22 cellular contexts compared by ENCODE assay signal in the genomic region with DNA sequence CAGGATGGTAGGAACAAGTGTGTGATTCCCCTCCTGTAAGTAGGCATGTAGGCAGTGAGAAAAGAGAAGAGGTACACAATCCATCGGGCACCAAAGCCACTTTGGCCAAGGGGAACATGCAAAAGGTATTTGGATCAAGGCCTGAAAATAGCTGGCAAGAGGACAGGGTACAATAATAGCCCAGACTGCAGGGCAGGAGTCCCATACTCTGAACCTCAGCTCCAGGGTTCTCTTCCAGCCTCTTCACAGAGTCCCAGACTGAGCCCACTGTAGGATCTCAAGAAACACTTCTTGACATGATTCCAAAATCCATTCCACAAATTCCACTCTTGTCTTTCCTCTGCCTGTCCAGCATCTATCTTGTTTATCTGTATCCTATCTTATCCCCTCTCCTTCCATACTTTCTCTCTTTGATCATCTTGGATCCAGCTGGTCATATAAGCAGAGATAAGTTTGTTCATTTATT. TPM values are rescaled to one million over a fixed set of nuclear protein-coding genes. Genes with fewer than 3 reads are reported as not detected.
DNase-seq lines count a peak whose midpoint lies in the region; ATAC-seq and TF ChIP-seq lines count a peak whose summit lies in the region.
"Had no signal": no experiment of that assay in that cellular context is flagged by ENCODE, and none has a peak within 500 bp of the region (broad histone marks: within the 10 kb centered on the region; RNA-seq: fewer than 3 reads in every experiment).

No MANE protein-coding gene starts in this region.

- ATAC-seq in Right ventricle myocardium inferior (peak; percentile 85), left lung (peak; percentile 62), HG03442 (IDR thresholded peaks at IDR 0.05; ENCODE audit: unreplicated experiment) (no peak)
- ATAC-seq: activated CD4-positive, CD25-positive, alpha-beta regulatory T cell treated with anti-CD3 and anti-CD28 coated beads, Interleukin-2, amount 50 U/mL, for 24 hours; GM12878; stimulated activated naive CD8-positive, alpha-beta T cell treated with anti-CD3 and anti-CD28 coated beads, Interleukin-15, Interleukin-2, amounts not matched to agents 100 U/mL and 50 U/mL, for 24 hours had no signal

- intact Hi-C loops in Right ventricle myocardium inferior (cut with DNase I) (no loop called here), cardiac septum (cut with DNase I) (no loop called here), left lung (cut with DNase I) (no loop called here), transverse colon (cut with DNase I; ENCODE audit: low total_unique reads) (no loop called here)

- H3K4me1 ChIP-seq in left lung (peaks cover 6 to 38% of the 10 kb centered on the region in 2 donors), transverse colon (peaks cover 11 to 61% (median 34%) of the 10 kb centered on the region in 4 donors)

- no peak for TF ChIP-seq POLR2A in transverse colon (IDR thresholded peaks at IDR 0.05)

- 25 to 43% methylated on average over 1 of the region's 1 CpG for WGBS in transverse colon (ENCODE audit: low coverage in 1 of 2), 2 donors

- TF ChIP-seq CTCF in left lung (IDR thresholded peaks at IDR 0.05) (no peak), transverse colon (IDR thresholded peaks at IDR 0.05) (no peak)

- H3K36me3 ChIP-seq in left lung: no peaks in the 10 kb centered on the region
- peaks cover 0 to 11% (median 0%) of the 10 kb centered on the region in 4 donors for H3K36me3 ChIP-seq in transverse colon
- H3K36me3 ChIP-seq: tibial artery had no signal

- DNase-seq in Right ventricle myocardium inferior (ENCODE audit: missing footprints) (no peak), cardiac septum (ENCODE audit: low spot score) (no peak), cerebellar cortex (ENCODE audit: low spot score) (peak; percentile 76), left lung (no peak), transverse colon (no peak), NCI-H510A treated with DMSO at 0.1 percent for 48 hours (lab: John Stamatoyannopoulos, UW) (no peak)
- no peak for DNase-seq in stimulated activated CD4-positive, alpha-beta T cell treated with anti-CD3 and anti-CD28 coated beads, Interleukin-1b, Interleukin-23, amount 100 ng/mL, for 48 hours
- DNase-seq: 8988T; activated CD4-positive, alpha-beta memory T cell treated with anti-CD3 and anti-CD28 coated beads for 36 hours; DND-41; kidney; mesendoderm; NCI-H1694 treated with DMSO at 0.1 percent for 48 hours; NCI-H2171; NCI-H69; Peyer's patch; posterior cingulate gyrus; stimulated activated naive CD8-positive, alpha-beta T cell treated with anti-CD3 and anti-CD28 coated beads, Interleukin-15, Interleukin-2, amounts not matched to agents 100 U/mL and 50 U/mL, for 24 hours; tibial artery had no signal

- H3K27ac ChIP-seq in left lung (no peak overlapping the region), transverse colon (peak overlapping the region; percentile 1 to 41 (median 37))
- H3K27ac ChIP-seq: Peyer's patch had no signal

- H3K27me3 ChIP-seq in left lung: no peaks in the 10 kb centered on the region
- H3K27me3 ChIP-seq in transverse colon: no peaks in the 10 kb centered on the region
- H3K27me3 ChIP-seq: Peyer's patch, tibial artery had no signal

- no peak for TF ChIP-seq EP300 in transverse colon (IDR thresholded peaks at IDR 0.05; ENCODE audit: low read depth)

- no peak overlapping the region for H3K4me3 ChIP-seq in left lung
- H3K4me3 ChIP-seq in transverse colon: no peak overlapping the region
- H3K4me3 ChIP-seq: GM12878, Peyer's patch, tibial artery had no signal

- no peaks in the 10 kb centered on the region for H3K9me3 ChIP-seq in left lung
- H3K9me3 ChIP-seq in transverse colon: no peaks in the 10 kb centered on the region
- H3K9me3 ChIP-seq: Peyer's patch, tibial artery had no signal

- in situ Hi-C loops in transverse colon (cut with MboI; ENCODE audit: low pct_ligation_motif_present in 1 of 4, low pct_unique_long_range_greater_than_20kb in 1 of 4, low sequenced_read_pairs in 3 of 4): no loop called here

RNA-seq across cellular contexts. Expression of gene ACSS2, which starts 19.7 kb away (rescaled TPM):
- total RNA-seq in Right ventricle myocardium inferior (149 TPM), cardiac septum (73.8 TPM), left lung (100 to 1,000 TPM; 108 to 152 TPM), transverse colon (100 to 1,000 TPM; 257 to 393 (median 359) TPM)

RNA-seq across cellular contexts. Expression of gene GGT7, which starts 23.5 kb away (rescaled TPM):
- total RNA-seq in Right ventricle myocardium inferior: 19.1 TPM
- 20.1 TPM for total RNA-seq in cardiac septum
- total RNA-seq in left lung: 10 to 100 TPM; 16.8 to 21.1 TPM
- 10 to 100 TPM; 11.2 to 19.1 (median 15.1) TPM for total RNA-seq in transverse colon

RNA-seq across cellular contexts. Expression of gene GSS, which starts 59.5 kb away (rescaled TPM):
- total RNA-seq in Right ventricle myocardium inferior: 17.6 TPM
- total RNA-seq in cardiac septum: 27.5 TPM
- total RNA-seq in left lung: 10 to 100 TPM; 41.6 to 49.4 TPM
- total RNA-seq in transverse colon: 100 to 1,000 TPM; 125 to 364 (median 129) TPM

RNA-seq across cellular contexts. Expression of gene MYH7B, which starts 59.5 kb away (rescaled TPM):
- total RNA-seq in Right ventricle myocardium inferior (230 TPM), cardiac septum (238 TPM), left lung (under 1 TPM; 0.34 to 0.41 TPM), transverse colon (under 1 TPM; 0.20 to 0.75 (median 0.52) TPM)

Comparison
In these comparisons a context has a peak if more than half of its experiments do, and no peak if none do; other contexts are left out.
1. H3K27ac ChIP-seq: peak in transverse colon (4 of 4); none in left lung (0 of 2).